Comparison of ENCODE assay signal across 1 cellular context in genomic region chr12:67873355-67873754, GRCh38.
TF ChIP-seq lines count a peak whose summit lies in the region.

No MANE protein-coding gene starts in this region.

TF ChIP-seq in GM23338, 12 proteins besides CTCF, POLR2A, EP300 and RAD21 (continued from another document):
- TF ChIP-seq EZH2phosphoT487 (IDR thresholded peaks at IDR 0.05; ENCODE audit: unreplicated experiment) (no peak), ZNF331 (CRISPR knock-in tag; IDR thresholded peaks at IDR 0.05; ENCODE audit: low read depth) (no peak), REST (IDR thresholded peaks at IDR 0.05; ENCODE audit: unreplicated experiment) (no peak), EZH2 (IDR thresholded peaks at IDR 0.05; ENCODE audit: low read depth, unreplicated experiment) (no peak), ETS1 (IDR thresholded peaks at IDR 0.05) (no peak), POLR2AphosphoS5 (IDR thresholded peaks at IDR 0.05; ENCODE audit: low read depth) (no peak), CREB1 (CRISPR knock-in tag; IDR thresholded peaks at IDR 0.05; ENCODE audit: low read depth) (no peak), ZNF114 (CRISPR knock-in tag; IDR thresholded peaks at IDR 0.05) (no peak), NANOG (IDR thresholded peaks at IDR 0.05; ENCODE audit: borderline replicate concordance) (no peak), JUNB (IDR thresholded peaks at IDR 0.05; ENCODE audit: unreplicated experiment) (no peak)
